In the genomic region with DNA sequence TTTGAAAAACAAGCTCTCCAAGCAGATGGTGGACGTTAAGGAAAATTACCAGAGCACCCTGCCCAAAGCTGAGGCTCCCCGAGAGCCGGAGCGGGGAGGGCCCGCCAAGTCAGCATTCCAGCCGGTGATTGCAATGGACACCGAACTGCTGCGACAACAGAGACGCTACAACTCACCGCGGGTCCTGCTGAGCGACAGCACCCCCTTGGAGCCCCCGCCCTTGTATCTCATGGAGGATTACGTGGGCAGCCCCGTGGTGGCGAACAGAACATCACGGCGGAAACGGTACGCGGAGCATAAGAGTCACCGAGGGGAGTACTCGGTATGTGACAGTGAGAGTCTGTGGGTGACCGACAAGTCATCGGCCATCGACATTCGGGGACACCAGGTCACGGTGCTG, we compare ENCODE assay signal across 24 cellular contexts.
"Had no signal": no experiment of that assay in that cellular context is flagged by ENCODE, and none has a peak within 500 bp of the region (broad histone marks: within the 10 kb centered on the region; RNA-seq: fewer than 3 reads in every experiment).

No MANE protein-coding gene starts in this region.

- H3K9me3 Mint-ChIP-seq: dendritic cell treated with granulocyte-macrophage colony-stimulating factor and Interleukin-4, amounts not matched to agents 40 ng/mL and 50 ng/mL, for 4 days; endodermal cell had no signal

- H3K4me1 ChIP-seq: gastrocnemius medialis, left lung, lower lobe of right lung had no signal

- H3K9me3 ChIP-seq: colonic mucosa, esophagus squamous epithelium, gastrocnemius medialis, heart right ventricle, left lung, lower lobe of right lung had no signal

- FAIRE-seq: islet of Langerhans, keratinocyte had no signal

- H3K27ac ChIP-seq: colonic mucosa, epithelial cell of prostate, esophagus squamous epithelium, gastrocnemius medialis, heart right ventricle, left lung, lower lobe of right lung had no signal

- DNase-seq: colonic mucosa; cortex of kidney; effector CD8-positive, alpha-beta T cell; effector memory CD8-positive, alpha-beta T cell; endodermal cell; erythroblast; esophagus squamous epithelium; foreskin fibroblast; foreskin melanocyte; gastrocnemius medialis; glutamatergic neuron; head of caudate nucleus; heart right ventricle; hippocampal formation; left cardiac atrium; left lung; left ventricle myocardium superior; lower lobe of right lung; mesenchymal stem cell; midbrain had no signal

- H3K4me3 Mint-ChIP-seq: dendritic cell treated with granulocyte-macrophage colony-stimulating factor and Interleukin-4, amounts not matched to agents 40 ng/mL and 50 ng/mL, for 4 days; effector memory CD8-positive, alpha-beta T cell; endodermal cell had no signal

- H3K4me3 ChIP-seq: colonic mucosa, esophagus squamous epithelium, gastrocnemius medialis, heart right ventricle, left lung, lower lobe of right lung had no signal

- H3K27me3 ChIP-seq: colonic mucosa, gastrocnemius medialis, heart right ventricle, left lung had no signal

- H3K27ac Mint-ChIP-seq: dendritic cell treated with granulocyte-macrophage colony-stimulating factor and Interleukin-4, amounts not matched to agents 40 ng/mL and 50 ng/mL, for 4 days; effector memory CD8-positive, alpha-beta T cell; endodermal cell had no signal

- H3K36me3 ChIP-seq: colonic mucosa, esophagus squamous epithelium, gastrocnemius medialis, heart right ventricle, left lung, lower lobe of right lung had no signal
